Comparison of ENCODE assay signal across 13 cellular contexts in genomic region chr1:171877711-171878110, GRCh38. TPM values are rescaled to one million over a fixed set of nuclear protein-coding genes. Genes with fewer than 3 reads are reported as not detected.
DNase-seq lines count a peak whose midpoint lies in the region; ATAC-seq, FAIRE-seq and TF ChIP-seq lines count a peak whose summit lies in the region.
"Had no signal": no experiment of that assay in that cellular context is flagged by ENCODE, and none has a peak within 500 bp of the region (broad histone marks: within the 10 kb centered on the region; RNA-seq: fewer than 3 reads in every experiment).

No MANE protein-coding gene starts in this region.

- no peaks in the 10 kb centered on the region for H3K36me3 Mint-ChIP-seq in activated T-cell treated with anti-CD3 and anti-CD28 coated beads, Interleukin-2, amount 50 U/mL, for 72 hours (ENCODE audit: insufficient read depth in 2 of 2)
- no peaks in the 10 kb centered on the region for H3K36me3 Mint-ChIP-seq in stimulated activated effector memory CD8-positive, alpha-beta T cell treated with anti-CD3 and anti-CD28 coated beads, Interleukin-12 subunit alpha, Interleukin-12 subunit beta, amount 100 ng/mL, for 72 hours
- no peaks in the 10 kb centered on the region for H3K36me3 Mint-ChIP-seq in Caco-2 (ENCODE audit: insufficient read depth, unreplicated experiment)

- POLR2A ChIA-PET in Caco-2 (lab: Charles Lee): no interaction called here

- H3K4me1 ChIP-seq in Caco-2: no peaks in the 10 kb centered on the region

- peaks cover 6% of the 10 kb centered on the region for H3K4me1 Mint-ChIP-seq in activated T-cell treated with anti-CD3 and anti-CD28 coated beads, Interleukin-2, amount 50 U/mL, for 72 hours (ENCODE audit: low read depth)
- no peaks in the 10 kb centered on the region for H3K4me1 Mint-ChIP-seq in stimulated activated effector memory CD8-positive, alpha-beta T cell treated with anti-CD3 and anti-CD28 coated beads, Interleukin-12 subunit alpha, Interleukin-12 subunit beta, amount 100 ng/mL, for 72 hours
- H3K4me1 Mint-ChIP-seq in Caco-2 (ENCODE audit: low read depth, unreplicated experiment): no peaks in the 10 kb centered on the region

- no peaks in the 10 kb centered on the region for H3K9me3 ChIP-seq in Caco-2
- H3K9me3 ChIP-seq: heart right ventricle had no signal

- H3K4me3 Mint-ChIP-seq in activated T-cell treated with anti-CD3 and anti-CD28 coated beads, Interleukin-2, amount 50 U/mL, for 72 hours: no peak overlapping the region
- no peak overlapping the region for H3K4me3 Mint-ChIP-seq in stimulated activated effector memory CD8-positive, alpha-beta T cell treated with anti-CD3 and anti-CD28 coated beads, Interleukin-12 subunit alpha, Interleukin-12 subunit beta, amount 100 ng/mL, for 72 hours
- H3K4me3 Mint-ChIP-seq in Caco-2 (ENCODE audit: unreplicated experiment): no peak overlapping the region
- H3K4me3 Mint-ChIP-seq: activated T-helper 1 cell treated with anti-CD3 and anti-CD28 coated beads, Interleukin-12 subunit alpha, Interleukin-12 subunit beta, Interleukin-2, Interleukin-4 antibody, amounts not matched to agents 30 ng/mL and 10 ng/mL and 1 ng/mL, durations not matched to agents 14 hours and 24 hours and 36 hours had no signal

- ATAC-seq in activated T-cell treated with anti-CD3 and anti-CD28 coated beads, Interleukin-2, amount 50 U/mL, for 72 hours (replicated peaks in 1 of 2): peak; percentile 100
- ATAC-seq in HG02981 (IDR thresholded peaks at IDR 0.05; ENCODE audit: unreplicated experiment): peak; percentile 76
- ATAC-seq in stimulated activated effector memory CD8-positive, alpha-beta T cell treated with anti-CD3 and anti-CD28 coated beads, Interleukin-12 subunit alpha, Interleukin-12 subunit beta, amount 100 ng/mL, for 72 hours: peak; percentile 100
- no peak for ATAC-seq in GM21447 (IDR thresholded peaks at IDR 0.05; ENCODE audit: unreplicated experiment)
- ATAC-seq: heart right ventricle had no signal

- no peak overlapping the region for H3K4me3 ChIP-seq in Caco-2 (ENCODE audit: low read depth, low read length)
- H3K4me3 ChIP-seq: coronary artery, heart right ventricle had no signal

- H3K9me3 Mint-ChIP-seq in activated T-cell treated with anti-CD3 and anti-CD28 coated beads, Interleukin-2, amount 50 U/mL, for 72 hours: no peaks in the 10 kb centered on the region
- no peaks in the 10 kb centered on the region for H3K9me3 Mint-ChIP-seq in stimulated activated effector memory CD8-positive, alpha-beta T cell treated with anti-CD3 and anti-CD28 coated beads, Interleukin-12 subunit alpha, Interleukin-12 subunit beta, amount 100 ng/mL, for 72 hours
- H3K9me3 Mint-ChIP-seq in Caco-2 (ENCODE audit: unreplicated experiment): no peaks in the 10 kb centered on the region
- H3K9me3 Mint-ChIP-seq: activated T-helper 1 cell treated with anti-CD3 and anti-CD28 coated beads, Interleukin-12 subunit alpha, Interleukin-12 subunit beta, Interleukin-2, Interleukin-4 antibody, amounts not matched to agents 30 ng/mL and 10 ng/mL and 1 ng/mL, durations not matched to agents 14 hours and 24 hours and 36 hours had no signal

- CTCF ChIA-PET in Caco-2 (lab: Charles Lee): no interaction called here

- no peaks in the 10 kb centered on the region for H3K27me3 ChIP-seq in Caco-2 (replicated peaks; ENCODE audit: control insufficient read depth, insufficient read depth, low read length)
- H3K27me3 ChIP-seq: heart right ventricle had no signal

- no peak overlapping the region for H3K27ac Mint-ChIP-seq in activated T-cell treated with anti-CD3 and anti-CD28 coated beads, Interleukin-2, amount 50 U/mL, for 72 hours
- H3K27ac Mint-ChIP-seq in stimulated activated effector memory CD8-positive, alpha-beta T cell treated with anti-CD3 and anti-CD28 coated beads, Interleukin-12 subunit alpha, Interleukin-12 subunit beta, amount 100 ng/mL, for 72 hours: no peak overlapping the region
- H3K27ac Mint-ChIP-seq in Caco-2 (ENCODE audit: unreplicated experiment): no peak overlapping the region
- H3K27ac Mint-ChIP-seq: activated T-helper 1 cell treated with anti-CD3 and anti-CD28 coated beads, Interleukin-12 subunit alpha, Interleukin-12 subunit beta, Interleukin-2, Interleukin-4 antibody, amounts not matched to agents 30 ng/mL and 10 ng/mL and 1 ng/mL, durations not matched to agents 14 hours and 24 hours and 36 hours had no signal

- FAIRE-seq in TTC549 (lab: Jason Lieb, UNC): peak; percentile 83

- H3K36me3 ChIP-seq in Caco-2 (ENCODE audit: control insufficient read depth, insufficient read depth, low read length): no peaks in the 10 kb centered on the region
- H3K36me3 ChIP-seq: heart right ventricle had no signal

- peak in 1 of 2 donors; percentile 1 for DNase-seq in activated T-cell treated with anti-CD3 and anti-CD28 coated beads, Interleukin-2, amount 50 U/mL, for 72 hours
- DNase-seq in activated T-cell treated with anti-CD3 and anti-CD28 coated beads, Interleukin-2, amount 50 U/mL, for 1 hour: no peak
- DNase-seq in stimulated activated effector memory CD8-positive, alpha-beta T cell treated with anti-CD3 and anti-CD28 coated beads, Interleukin-12 subunit alpha, Interleukin-12 subunit beta, amount 100 ng/mL, for 72 hours (ENCODE audit: low spot score in 2 of 2): no peak
- DNase-seq in Caco-2: no peak
- no peak for DNase-seq in D341Med (ENCODE audit: low spot score)
- DNase-seq: heart right ventricle; KBM-7; NK-92 treated with Interleukin-12 subunit alpha and Interleukin-12 subunit beta, amount 100 ng/mL, for 24 hours had no signal

- no peak for TF ChIP-seq CTCF in Caco-2 (IDR thresholded peaks at IDR 0.05; ENCODE audit: insufficient read depth in 1 of 2, low read depth in 1 of 2, low read length in 1 of 2, severe bottlenecking in 1 of 2, unreplicated experiment in 1 of 2)

- H3K27me3 Mint-ChIP-seq in activated T-cell treated with anti-CD3 and anti-CD28 coated beads, Interleukin-2, amount 50 U/mL, for 72 hours (ENCODE audit: low read depth): peaks cover 7% of the 10 kb centered on the region
- no peaks in the 10 kb centered on the region for H3K27me3 Mint-ChIP-seq in Caco-2 (ENCODE audit: insufficient read depth, unreplicated experiment)

- intact Hi-C loops in Caco-2 (cut with micrococcal nuclease; ENCODE audit: unreplicated experiment): no loop called here

- BruUV-seq in Caco-2 (replicated peaks; lab: Mats Ljungman, UMichigan): no TSS peak

RNA-seq across cellular contexts. Expression of gene DNM3, which starts 36.4 kb away (rescaled TPM):
- 1 to 10 TPM; 1.5 to 3.4 TPM for total RNA-seq in activated T-cell treated with anti-CD3 and anti-CD28 coated beads, Interleukin-2, amount 50 U/mL, for 72 hours
- total RNA-seq in Caco-2 (2022): 0.11 TPM in 1 of 2 replicates, not detected in the other
